1 cellular context compared by ENCODE assay signal in genomic region chr6:27814415-27814664, GRCh38.
TF ChIP-seq lines count a peak whose summit lies in the region.
"Not testable (repeated sequence)": the region's sequence is repeated elsewhere in the genome, so short reads cannot be mapped to it uniquely, and the experiment has no call there.

No MANE protein-coding gene starts in this region.

TF ChIP-seq in HepG2, 621 proteins besides CTCF, POLR2A, EP300 and RAD21 (continued from another document):
- TF ChIP-seq ZNF691 (CRISPR knock-in tag; IDR thresholded peaks at IDR 0.05; ENCODE audit: borderline replicate concordance, low read depth), result 0 out of 2 replicates have a peak, but pooled peaks have one; percentile 32
- TF ChIP-seq ZFX (CRISPR knock-in tag; IDR thresholded peaks at IDR 0.05; ENCODE audit: low read depth), result peak; percentile 49; the same call in 1 of the 2 replicates
- peak; percentile 45 for TF ChIP-seq RBM39 (IDR thresholded peaks at IDR 0.05; ENCODE audit: low read depth, low read length, poor library complexity, severe bottlenecking)
- TF ChIP-seq ZNF749 (CRISPR knock-in tag; IDR thresholded peaks at IDR 0.05; ENCODE audit: borderline replicate concordance), result 0 out of 2 replicates have a peak, but pooled peaks have one; percentile 43
- TF ChIP-seq HNRNPL (IDR thresholded peaks at IDR 0.05; ENCODE audit: low read depth, low read length), result 0 out of 2 replicates have a peak, but pooled peaks have one; percentile 71
- TF ChIP-seq HNRNPLL (IDR thresholded peaks at IDR 0.05; ENCODE audit: low read depth, low read length, poor library complexity, severe bottlenecking), result peak; percentile 71
- 0 out of 2 replicates have a peak, but pooled peaks have one; percentile 5 for TF ChIP-seq FOXP4 (CRISPR knock-in tag; IDR thresholded peaks at IDR 0.05)
- 0 out of 2 replicates have a peak, but pooled peaks have one; percentile 11 for TF ChIP-seq POGK (CRISPR knock-in tag; conservative IDR thresholded peaks at IDR 0.05)
- TF ChIP-seq HNF1A (IDR thresholded peaks at IDR 0.05; ENCODE audit: low read depth), result not testable (repeated sequence)
- 0 out of 2 replicates have a peak, but pooled peaks have one; percentile 9 for TF ChIP-seq HNF1A (CRISPR knock-in tag; IDR thresholded peaks at IDR 0.05; ENCODE audit: borderline replicate concordance)
